In genomic region chr11:46889689-46890475, GRCh38 we compare ENCODE assay signal across 7 cellular contexts. TPM values are rescaled to one million over a fixed set of nuclear protein-coding genes. Genes with fewer than 3 reads are reported as not detected.
A peak's percentile ranks its signal among the peaks of the same experiment; 100 is the strongest.
DNase-seq lines count a peak whose midpoint lies in the region; ATAC-seq and TF ChIP-seq lines count a peak whose summit lies in the region.

No MANE protein-coding gene starts in this region.

- H3K9me3 Mint-ChIP-seq in activated T-cell treated with anti-CD3 and anti-CD28 coated beads, Interleukin-2, amount 50 U/mL, for 72 hours, result no peaks in the 10 kb centered on the region

- H3K36me3 ChIP-seq in testis (ENCODE audit: low read depth, missing control alignments), result no peaks in the 10 kb centered on the region

- no peak overlapping the region for H3K27ac ChIP-seq in testis

- 72 to 73% methylated on average over 19 to 23 of the region's 23 CpGs for WGBS in testis, 2 donors

- H3K27ac Mint-ChIP-seq in activated T-cell treated with anti-CD3 and anti-CD28 coated beads, Interleukin-2, amount 50 U/mL, for 72 hours, result no peak overlapping the region

- H3K9me3 ChIP-seq in testis, result no peaks in the 10 kb centered on the region

- peak; percentile 85 to 87 for ATAC-seq in activated T-cell treated with anti-CD3 and anti-CD28 coated beads, Interleukin-2, amount 50 U/mL, for 72 hours (replicated peaks in 1 of 2)
- ATAC-seq in omental fat pad (ENCODE audit: low FRiP score), result peak; percentile 78

- no peak overlapping the region for H3K4me3 ChIP-seq in fibroblast of villous mesenchyme (ENCODE audit: low read depth, low read length)
- H3K4me3 ChIP-seq in testis, result no peak overlapping the region

- H3K27me3 Mint-ChIP-seq in activated T-cell treated with anti-CD3 and anti-CD28 coated beads, Interleukin-2, amount 50 U/mL, for 72 hours (ENCODE audit: low read depth), result peaks cover 5% of the 10 kb centered on the region

- H3K36me3 Mint-ChIP-seq in activated T-cell treated with anti-CD3 and anti-CD28 coated beads, Interleukin-2, amount 50 U/mL, for 72 hours (ENCODE audit: insufficient read depth in 2 of 2), result no peaks in the 10 kb centered on the region

- TF ChIP-seq CTCF in GM12874 (IDR thresholded peaks at IDR 0.05; ENCODE audit: insufficient read depth, low read depth, low read length), result peak; percentile 81
- TF ChIP-seq CTCF in LNCAP (IDR thresholded peaks at IDR 0.05), result peak; percentile 83
- peak; percentile 89 for TF ChIP-seq CTCF in fibroblast of villous mesenchyme (IDR thresholded peaks at IDR 0.05; ENCODE audit: insufficient read depth, low read depth, low read length)
- peak in 1 of 3 donors; percentile 65 for TF ChIP-seq CTCF in omental fat pad (IDR thresholded peaks at IDR 0.05)
- TF ChIP-seq CTCF in testis (IDR thresholded peaks at IDR 0.05), result peak; percentile 83 to 88 (median 86)

- intact Hi-C loops in testis (cut with DNase I; ENCODE audit: low total_unique reads), result loop anchor here (10.0 kb wide), 1 partner anchor 465 kb away; the partner anchor contains the start of gene MYBPC3

- H3K4me1 ChIP-seq in testis, result no peaks in the 10 kb centered on the region

- H3K27me3 ChIP-seq in testis, result no peaks in the 10 kb centered on the region

- no peak for TF ChIP-seq POLR2A in testis (IDR thresholded peaks at IDR 0.05)

- DNase-seq in RKO (ENCODE audit: low spot score) (peak; percentile 71), fibroblast of villous mesenchyme (ENCODE audit: low read depth) (peak; percentile 79), omental fat pad (ENCODE audit: low spot score) (peak; percentile 93), testis (peak; percentile 92)
- DNase-seq in activated T-cell treated with anti-CD3 and anti-CD28 coated beads, Interleukin-2, amount 50 U/mL, for 72 hours, result peak; percentile 74 to 80

- H3K4me3 Mint-ChIP-seq in activated T-cell treated with anti-CD3 and anti-CD28 coated beads, Interleukin-2, amount 50 U/mL, for 72 hours, result no peak overlapping the region

- no peaks in the 10 kb centered on the region for H3K4me1 Mint-ChIP-seq in activated T-cell treated with anti-CD3 and anti-CD28 coated beads, Interleukin-2, amount 50 U/mL, for 72 hours (ENCODE audit: low read depth)

RNA-seq across cellular contexts. Expression of gene LRP4, which starts 28.5 kb away (rescaled TPM):
- under 1 TPM in 1 of 2 donors, not detected in 1; 0.09 TPM for total RNA-seq in activated T-cell treated with anti-CD3 and anti-CD28 coated beads, Interleukin-2, amount 50 U/mL, for 72 hours
- total RNA-seq in fibroblast of villous mesenchyme (3.5 and 3.9 TPM in 2 replicates), omental fat pad (1 to 10 TPM; 1.6 to 4.3 (median 3.3) TPM), testis (1 to 10 TPM; 4.9 to 8.1 TPM)
- 7.8 TPM for polyA plus RNA-seq in testis (ENCODE audit: insufficient read depth, low read depth, low replicate concordance)

RNA-seq across cellular contexts. Expression of gene CKAP5, which starts 43.8 kb away (rescaled TPM):
- total RNA-seq in activated T-cell treated with anti-CD3 and anti-CD28 coated beads, Interleukin-2, amount 50 U/mL, for 72 hours, result 100 to 1,000 TPM; 148 to 165 TPM
- total RNA-seq in fibroblast of villous mesenchyme, result 70.5 and 99.3 TPM in 2 replicates
- total RNA-seq in omental fat pad, result 10 to 100 TPM; 27.2 to 37.0 (median 31.6) TPM
- total RNA-seq in testis, result 100 to 1,000 TPM in 1 of 2 donors, 10 to 100 TPM in 1; 92.3 to 118 TPM
- polyA plus RNA-seq in testis (ENCODE audit: insufficient read depth, low read depth, low replicate concordance), result 106 TPM

RNA-seq across cellular contexts. Expression of gene CSTPP1, which starts 46.7 kb away (rescaled TPM):
- 10 to 100 TPM; 20.4 to 21.2 TPM for total RNA-seq in activated T-cell treated with anti-CD3 and anti-CD28 coated beads, Interleukin-2, amount 50 U/mL, for 72 hours
- total RNA-seq in fibroblast of villous mesenchyme, result 30.2 and 33.5 TPM in 2 replicates
- total RNA-seq in omental fat pad, result 10 to 100 TPM in 2 of 4 donors, 1 to 10 TPM in 2; 9.8 to 14.3 (median 11.1) TPM
- 10 to 100 TPM; 39.0 to 44.9 TPM for total RNA-seq in testis
- polyA plus RNA-seq in testis (ENCODE audit: insufficient read depth, low read depth, low replicate concordance), result 70.0 TPM
